ENCODE assay signal across 6 cellular contexts in genomic region chr12:46835785-46836184, GRCh38.
"Had no signal": no experiment of that assay in that cellular context is flagged by ENCODE, and none has a peak within 500 bp of the region (broad histone marks: within the 10 kb centered on the region; RNA-seq: fewer than 3 reads in every experiment).

No MANE protein-coding gene starts in this region.

- DNase-seq: GM23248, GOT3, H7, HFFc6 had no signal

- ATAC-seq: HCT116, HepG2 had no signal
